1 cellular context compared by ENCODE assay signal in genomic region chr14:68789798-68790655, GRCh38.
TF ChIP-seq lines count a peak whose summit lies in the region.

No MANE protein-coding gene starts in this region.

TF ChIP-seq in GM12878, 131 proteins besides CTCF, POLR2A, EP300 and RAD21 (continued from another document):
- TF ChIP-seq E4F1 (IDR thresholded peaks at IDR 0.05; ENCODE audit: borderline replicate concordance, partially characterized antibody) (no peak), KAT2A (conservative IDR thresholded peaks at IDR 0.05; ENCODE audit: control insufficient read depth, low read depth, low read length) (no peak), ETV6 (conservative IDR thresholded peaks at IDR 0.05 in 1 of 2, IDR thresholded peaks at IDR 0.05 in 1 of 2; ENCODE audit: borderline replicate concordance in 1 of 2, low read depth in 1 of 2) (0 out of 4 replicates have a peak, but pooled peaks of 1 of the 2 experiments have one; percentile 8), POLR2AphosphoS5 (IDR thresholded peaks at IDR 0.05; ENCODE audit: low read length) (peak; percentile 23), POLR2AphosphoS2 (IDR thresholded peaks at IDR 0.05; ENCODE audit: low read depth, low read length) (0 out of 2 replicates have a peak, but pooled peaks have one; percentile 46), ZNF384 (IDR thresholded peaks at IDR 0.05; ENCODE audit: borderline replicate concordance, low read depth, low read length) (no peak), ZBTB40 (IDR thresholded peaks at IDR 0.05; ENCODE audit: borderline replicate concordance) (no peak), POU2F2 (IDR thresholded peaks at IDR 0.05; ENCODE audit: borderline replicate concordance, low read depth, low read length) (peak; percentile 40; the same call in 1 of the 3 replicates), LARP7 (IDR thresholded peaks at IDR 0.05) (peak; percentile 64), EED (IDR thresholded peaks at IDR 0.05; ENCODE audit: low read depth) (no peak)
- TF ChIP-seq, protein P1, sequence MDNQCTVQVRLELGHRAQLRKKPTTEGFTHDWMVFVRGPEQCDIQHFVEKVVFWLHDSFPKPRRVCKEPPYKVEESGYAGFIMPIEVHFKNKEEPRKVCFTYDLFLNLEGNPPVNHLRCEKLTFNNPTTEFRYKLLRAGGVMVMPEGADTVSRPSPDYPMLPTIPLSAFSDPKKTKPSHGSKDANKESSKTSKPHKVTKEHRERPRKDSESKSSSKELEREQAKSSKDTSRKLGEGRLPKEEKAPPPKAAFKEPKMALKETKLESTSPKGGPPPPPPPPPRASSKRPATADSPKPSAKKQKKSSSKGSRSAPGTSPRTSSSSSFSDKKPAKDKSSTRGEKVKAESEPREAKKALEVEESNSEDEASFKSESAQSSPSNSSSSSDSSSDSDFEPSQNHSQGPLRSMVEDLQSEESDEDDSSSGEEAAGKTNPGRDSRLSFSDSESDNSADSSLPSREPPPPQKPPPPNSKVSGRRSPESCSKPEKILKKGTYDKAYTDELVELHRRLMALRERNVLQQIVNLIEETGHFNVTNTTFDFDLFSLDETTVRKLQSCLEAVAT (IDR thresholded peaks at IDR 0.05): peak; percentile 8; the same call in 1 of the 2 replicates
- TF ChIP-seq, protein P2, sequence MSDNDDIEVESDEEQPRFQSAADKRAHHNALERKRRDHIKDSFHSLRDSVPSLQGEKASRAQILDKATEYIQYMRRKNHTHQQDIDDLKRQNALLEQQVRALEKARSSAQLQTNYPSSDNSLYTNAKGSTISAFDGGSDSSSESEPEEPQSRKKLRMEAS (IDR thresholded peaks at IDR 0.05; ENCODE audit: low read depth, low read length): no peak; the same call in 1 of the 2 replicates
